3 cellular contexts compared by ENCODE assay signal in genomic region chr5:145762833-145763232, GRCh38.
"Had no signal": no experiment of that assay in that cellular context is flagged by ENCODE, and none has a peak within 500 bp of the region (broad histone marks: within the 10 kb centered on the region; RNA-seq: fewer than 3 reads in every experiment).

No MANE protein-coding gene starts in this region.

- ATAC-seq: GM12878 had no signal

- H3K4me3 ChIP-seq: GM12878 had no signal

- DNase-seq: GDM1, GF-D8 had no signal
